In genomic region chr17:50346313-50347086, GRCh38 we compare ENCODE assay signal across 8 cellular contexts. TPM values are rescaled to one million over a fixed set of nuclear protein-coding genes. Genes with fewer than 3 reads are reported as not detected.
DNase-seq lines count a peak whose midpoint lies in the region; FAIRE-seq and TF ChIP-seq lines count a peak whose summit lies in the region.

No MANE protein-coding gene starts in this region.

- intact Hi-C loops in prostate gland (cut with DNase I) = no loop called here

- peaks cover 8% of the 10 kb centered on the region for H3K4me1 ChIP-seq in cardiac muscle cell (ENCODE audit: low read depth)
- H3K4me1 ChIP-seq in prostate gland (replicated peaks) = peaks cover 6% of the 10 kb centered on the region

- FAIRE-seq in H54 (lab: Jason Lieb, UNC) = no peak

- TF ChIP-seq POLR2A in H54 (IDR thresholded peaks at IDR 0.05; ENCODE audit: low read depth, low read length) = no peak
- TF ChIP-seq POLR2A in prostate gland (IDR thresholded peaks at IDR 0.05) = no peak

- DNase-seq in GM13976 (ENCODE audit: low spot score) (peak; percentile 74), H54 (ENCODE audit: insufficient read length, low spot score) (peak; percentile 67), MG63 (peak; percentile 61), cardiac muscle cell (ENCODE audit: low read depth in 1 of 2, low spot score in 1 of 2) (peak; percentile 19 to 59), prostate gland (ENCODE audit: low spot score) (peak; percentile 38), AG08395 (ENCODE audit: low spot score) (no peak), DMS114 treated with DMSO at 0.1 percent for 48 hours (lab: John Stamatoyannopoulos, UW; ENCODE audit: unreplicated experiment) (no peak)
- peak; percentile 45 for DNase-seq in activated T-helper 9 cell treated with anti-CD3 and anti-CD28 coated beads, Interleukin-2, amount 50 U/mL, for 16 hours (ENCODE audit: low read depth)

- no peaks in the 10 kb centered on the region for H3K27me3 ChIP-seq in MG63
- no peaks in the 10 kb centered on the region for H3K27me3 ChIP-seq in cardiac muscle cell
- no peaks in the 10 kb centered on the region for H3K27me3 ChIP-seq in prostate gland (replicated peaks; ENCODE audit: insufficient read depth)

- H3K9me3 ChIP-seq in MG63 = peaks cover 6% of the 10 kb centered on the region
- no peaks in the 10 kb centered on the region for H3K9me3 ChIP-seq in cardiac muscle cell (ENCODE audit: low read depth)
- no peaks in the 10 kb centered on the region for H3K9me3 ChIP-seq in prostate gland

- H3K4me3 ChIP-seq in MG63 (peak overlapping the region; percentile 98), cardiac muscle cell (peak overlapping the region; percentile 86), prostate gland (peak overlapping the region; percentile 71 to 87)

- peaks cover 6% of the 10 kb centered on the region for H3K36me3 ChIP-seq in MG63
- H3K36me3 ChIP-seq in cardiac muscle cell = no peaks in the 10 kb centered on the region
- no peaks in the 10 kb centered on the region for H3K36me3 ChIP-seq in prostate gland

- WGBS in prostate gland = 2% methylated on average over 35 of the region's 55 CpGs

- TF ChIP-seq CTCF in GM13976 (IDR thresholded peaks at IDR 0.05; ENCODE audit: borderline replicate concordance, control extremely low read depth, extremely low read depth, insufficient read depth, missing control alignments) = no peak
- TF ChIP-seq CTCF in cardiac muscle cell (IDR thresholded peaks at IDR 0.05; ENCODE audit: low read depth, low read length) = no peak
- TF ChIP-seq CTCF in prostate gland (IDR thresholded peaks at IDR 0.05) = no peak

- in situ Hi-C loops in GM13976 (cut with MboI; ENCODE audit: low sequenced_read_pairs, unreplicated experiment) = no loop called here

- peak overlapping the region; percentile 57 for H3K27ac ChIP-seq in cardiac muscle cell
- H3K27ac ChIP-seq in prostate gland = peak overlapping the region; percentile 52 to 71

RNA-seq across cellular contexts. Expression of gene XYLT2, which starts 0.6 kb away (rescaled TPM):
- 26.5 and 27.2 TPM in 2 replicates for total RNA-seq in MG63 (2014; rRNA removed; shearing (Covaris generic); ENCODE audit: low replicate concordance)
- total RNA-seq in cardiac muscle cell (62.2 and 80.0 TPM in 2 replicates), prostate gland (10 to 100 TPM; 44.8 to 49.8 TPM)
- 48.8 and 60.9 TPM in 2 replicates for polyA plus RNA-seq in cardiac muscle cell

RNA-seq across cellular contexts. Expression of gene MRPL27, which starts 26.5 kb away (rescaled TPM):
- total RNA-seq in MG63 (2014; rRNA removed; shearing (Covaris generic); ENCODE audit: low replicate concordance) = 74.4 and 99.7 TPM in 2 replicates
- 62.4 and 107 TPM in 2 replicates for total RNA-seq in cardiac muscle cell
- polyA plus RNA-seq in cardiac muscle cell = 142 and 158 TPM in 2 replicates
- total RNA-seq in prostate gland = 10 to 100 TPM; 63.3 to 69.6 TPM

RNA-seq across cellular contexts. Expression of gene EME1, which starts 26.5 kb away (rescaled TPM):
- 6.3 and 9.5 TPM in 2 replicates for total RNA-seq in MG63 (2014; rRNA removed; shearing (Covaris generic); ENCODE audit: low replicate concordance)
- 7.9 and 13.4 TPM in 2 replicates for total RNA-seq in cardiac muscle cell
- polyA plus RNA-seq in cardiac muscle cell = 5.2 and 30.7 TPM in 2 replicates
- 10 to 100 TPM in 1 of 2 donors, under 1 TPM in 1; 0.23 to 13.6 TPM for total RNA-seq in prostate gland

RNA-seq across cellular contexts. Expression of gene LRRC59, which starts 50.8 kb away (rescaled TPM):
- 365 and 417 TPM in 2 replicates for total RNA-seq in MG63 (2014; rRNA removed; shearing (Covaris generic); ENCODE audit: low replicate concordance)
- 60.3 and 66.7 TPM in 2 replicates for total RNA-seq in cardiac muscle cell
- 47.0 and 58.9 TPM in 2 replicates for polyA plus RNA-seq in cardiac muscle cell
- 10 to 100 TPM; 67.6 to 76.6 TPM for total RNA-seq in prostate gland

Comparison
In these comparisons a context has a peak if more than half of its experiments do, and no peak if none do; other contexts are left out.
1. DNase-seq: peak in GM13976 (single experiment), H54 (single experiment), MG63 (single experiment), activated T-helper 9 cell treated with anti-CD3 and anti-CD28 coated beads, Interleukin-2, amount 50 U/mL, for 16 hours (single experiment), cardiac muscle cell (2 of 2) and prostate gland (single experiment); none in AG08395 (single experiment) and DMS114 treated with DMSO at 0.1 percent for 48 hours (single experiment).
2. Peak in every context shown above with its lines, with median percentiles within 50 percentile points of each other: H3K4me3 ChIP-seq.